In the genomic region with DNA sequence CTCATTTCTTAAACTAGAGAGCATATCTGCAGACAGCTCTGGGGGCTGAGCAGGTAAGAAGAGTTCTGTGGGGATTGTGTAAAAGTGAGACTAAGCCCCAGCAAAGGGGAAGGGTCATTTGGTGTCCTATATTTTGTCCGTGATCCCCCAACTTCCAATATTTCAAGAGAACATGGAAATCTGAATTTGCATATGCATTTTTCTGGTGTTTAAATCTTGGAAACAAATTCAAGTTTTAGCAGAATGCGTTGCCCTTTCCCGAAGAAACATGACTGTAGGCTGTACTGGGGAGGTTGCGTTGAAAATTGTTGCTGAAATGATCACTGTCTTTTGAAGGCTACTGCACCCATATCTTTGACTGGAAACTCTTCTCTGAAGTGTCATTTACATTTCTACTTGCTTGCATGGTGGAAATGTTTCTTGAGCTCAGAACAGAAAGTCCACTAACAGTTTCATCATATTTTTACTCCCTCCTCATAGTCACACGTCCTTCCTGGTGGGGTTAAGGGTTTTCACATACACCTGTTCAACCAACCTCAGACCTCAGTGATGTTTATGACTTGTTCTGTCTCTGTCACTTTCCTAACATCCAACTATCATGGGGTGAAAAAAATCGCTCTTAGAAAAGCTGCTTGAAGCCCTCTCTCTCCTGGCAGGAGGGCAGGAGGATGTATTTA, we compare ENCODE assay signal across 1 cellular context.
TF ChIP-seq lines count a peak whose summit lies in the region.

No MANE protein-coding gene starts in this region.

TF ChIP-seq in SK-N-SH, 30 proteins besides CTCF, POLR2A, EP300 and RAD21 (continued from another document):
- TF ChIP-seq, protein P1, sequence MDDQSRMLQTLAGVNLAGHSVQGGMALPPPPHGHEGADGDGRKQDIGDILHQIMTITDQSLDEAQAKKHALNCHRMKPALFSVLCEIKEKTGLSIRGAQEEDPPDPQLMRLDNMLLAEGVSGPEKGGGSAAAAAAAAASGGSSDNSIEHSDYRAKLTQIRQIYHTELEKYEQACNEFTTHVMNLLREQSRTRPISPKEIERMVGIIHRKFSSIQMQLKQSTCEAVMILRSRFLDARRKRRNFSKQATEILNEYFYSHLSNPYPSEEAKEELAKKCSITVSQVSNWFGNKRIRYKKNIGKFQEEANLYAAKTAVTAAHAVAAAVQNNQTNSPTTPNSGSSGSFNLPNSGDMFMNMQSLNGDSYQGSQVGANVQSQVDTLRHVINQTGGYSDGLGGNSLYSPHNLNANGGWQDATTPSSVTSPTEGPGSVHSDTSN (IDR thresholded peaks at IDR 0.05), result no peak
- TF ChIP-seq, protein P2, sequence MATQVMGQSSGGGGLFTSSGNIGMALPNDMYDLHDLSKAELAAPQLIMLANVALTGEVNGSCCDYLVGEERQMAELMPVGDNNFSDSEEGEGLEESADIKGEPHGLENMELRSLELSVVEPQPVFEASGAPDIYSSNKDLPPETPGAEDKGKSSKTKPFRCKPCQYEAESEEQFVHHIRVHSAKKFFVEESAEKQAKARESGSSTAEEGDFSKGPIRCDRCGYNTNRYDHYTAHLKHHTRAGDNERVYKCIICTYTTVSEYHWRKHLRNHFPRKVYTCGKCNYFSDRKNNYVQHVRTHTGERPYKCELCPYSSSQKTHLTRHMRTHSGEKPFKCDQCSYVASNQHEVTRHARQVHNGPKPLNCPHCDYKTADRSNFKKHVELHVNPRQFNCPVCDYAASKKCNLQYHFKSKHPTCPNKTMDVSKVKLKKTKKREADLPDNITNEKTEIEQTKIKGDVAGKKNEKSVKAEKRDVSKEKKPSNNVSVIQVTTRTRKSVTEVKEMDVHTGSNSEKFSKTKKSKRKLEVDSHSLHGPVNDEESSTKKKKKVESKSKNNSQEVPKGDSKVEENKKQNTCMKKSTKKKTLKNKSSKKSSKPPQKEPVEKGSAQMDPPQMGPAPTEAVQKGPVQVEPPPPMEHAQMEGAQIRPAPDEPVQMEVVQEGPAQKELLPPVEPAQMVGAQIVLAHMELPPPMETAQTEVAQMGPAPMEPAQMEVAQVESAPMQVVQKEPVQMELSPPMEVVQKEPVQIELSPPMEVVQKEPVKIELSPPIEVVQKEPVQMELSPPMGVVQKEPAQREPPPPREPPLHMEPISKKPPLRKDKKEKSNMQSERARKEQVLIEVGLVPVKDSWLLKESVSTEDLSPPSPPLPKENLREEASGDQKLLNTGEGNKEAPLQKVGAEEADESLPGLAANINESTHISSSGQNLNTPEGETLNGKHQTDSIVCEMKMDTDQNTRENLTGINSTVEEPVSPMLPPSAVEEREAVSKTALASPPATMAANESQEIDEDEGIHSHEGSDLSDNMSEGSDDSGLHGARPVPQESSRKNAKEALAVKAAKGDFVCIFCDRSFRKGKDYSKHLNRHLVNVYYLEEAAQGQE (IDR thresholded peaks at IDR 0.05; ENCODE audit: low read depth, low read length), result no peak
- TF ChIP-seq POLR2AphosphoS5 (IDR thresholded peaks at IDR 0.05; ENCODE audit: low read depth, low read length), result no peak
